ENCODE assay signal across 13 cellular contexts in the genomic region with DNA sequence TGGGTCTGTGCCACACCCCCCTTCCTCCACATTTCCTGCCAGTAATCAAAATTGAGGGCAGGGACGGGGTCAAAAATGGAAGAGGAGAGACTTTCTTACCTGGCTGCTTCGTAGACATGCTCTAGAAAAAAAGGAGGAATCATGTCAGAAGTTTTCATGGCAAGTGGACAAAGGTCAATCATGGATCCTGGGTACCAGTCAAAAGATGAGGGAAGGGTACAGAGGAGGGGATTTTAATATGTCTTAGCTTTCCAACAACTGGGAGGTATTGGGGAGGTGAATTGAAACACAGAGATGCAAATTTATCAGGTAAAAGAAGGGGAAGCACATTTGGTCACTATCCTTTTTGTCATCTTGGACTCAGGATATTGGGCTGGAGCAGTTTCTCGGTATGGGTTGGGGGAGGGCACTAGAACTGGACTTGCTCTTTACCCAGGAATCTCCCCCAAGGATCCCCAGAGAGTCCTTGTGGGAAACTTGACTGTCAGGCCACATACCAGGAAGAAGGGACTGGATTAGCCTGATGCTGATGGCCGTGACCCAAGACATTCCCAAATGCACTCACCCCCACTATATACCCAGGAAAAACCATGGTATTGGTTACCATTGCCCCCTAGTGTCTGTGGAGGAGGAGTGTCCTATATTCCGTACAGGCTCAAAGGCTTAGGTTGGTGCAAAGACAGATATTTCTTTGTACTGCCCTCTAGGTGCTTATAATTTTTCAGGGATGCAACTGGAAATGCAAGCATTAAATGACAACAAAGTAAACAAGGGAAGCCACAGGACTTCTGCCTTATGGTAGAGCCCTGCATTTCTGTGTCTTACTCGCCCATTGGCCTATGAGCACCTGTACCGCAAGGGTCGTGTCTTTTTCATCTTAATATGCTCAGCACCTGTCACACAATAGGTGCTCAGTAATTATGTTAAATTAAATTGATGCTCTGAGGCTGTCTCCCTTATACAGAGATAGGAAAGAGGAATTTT. TPM values are rescaled to one million over a fixed set of nuclear protein-coding genes. Genes with fewer than 3 reads are reported as not detected.
DNase-seq lines count a peak whose midpoint lies in the region; ATAC-seq, FAIRE-seq and TF ChIP-seq lines count a peak whose summit lies in the region.
"Had no signal": no experiment of that assay in that cellular context is flagged by ENCODE, and none has a peak within 500 bp of the region (broad histone marks: within the 10 kb centered on the region; RNA-seq: fewer than 3 reads in every experiment).

No MANE protein-coding gene starts in this region.

- no peak overlapping the region for H3K9ac ChIP-seq in BLaER1

- TF ChIP-seq POLR2A in GM12892 (IDR thresholded peaks at IDR 0.05; ENCODE audit: low read depth, low read length) (no peak), erythroblast (IDR thresholded peaks at IDR 0.05; ENCODE audit: low read length) (no peak), body of pancreas (IDR thresholded peaks at IDR 0.05) (no peak)

- no peaks in the 10 kb centered on the region for H3K9me3 ChIP-seq in BLaER1
- no peaks in the 10 kb centered on the region for H3K9me3 ChIP-seq in body of pancreas

- H3K27ac ChIP-seq in BLaER1: no peak overlapping the region
- no peak overlapping the region for H3K27ac ChIP-seq in body of pancreas

- H3K36me3 ChIP-seq in BLaER1: no peaks in the 10 kb centered on the region
- H3K36me3 ChIP-seq in body of pancreas (replicated peaks in 1 of 2; ENCODE audit: insufficient read depth in 1 of 2, low read depth in 2 of 2): no peaks in the 10 kb centered on the region

- no peaks in the 10 kb centered on the region for H4K20me1 ChIP-seq in BLaER1

- H3K4me3 ChIP-seq in BLaER1 (no peak overlapping the region), body of pancreas (no peak overlapping the region)

- TF ChIP-seq CTCF in body of pancreas (IDR thresholded peaks at IDR 0.05): no peak

- DNase-seq in GM12892 (ENCODE audit: insufficient read length): no peak
- DNase-seq in NOMO-1 treated with dmso at 0.1 percent for 144 hours (lab: John Stamatoyannopoulos, UW; ENCODE audit: unreplicated experiment): peak; percentile 58
- peak; percentile 9 to 31 for DNase-seq in erythroblast (lab: John Stamatoyannopoulos, UW)
- DNase-seq in body of pancreas: no peak
- DNase-seq in glomerular visceral epithelial cell (ENCODE audit: extremely low spot score): no peak
- DNase-seq: glutamatergic neuron, posterior cingulate gyrus, T-helper 17 cell had no signal

- ATAC-seq in GM19467 (IDR thresholded peaks at IDR 0.05; ENCODE audit: unreplicated experiment): no peak
- no peak for ATAC-seq in body of pancreas
- ATAC-seq in HG03095 (IDR thresholded peaks at IDR 0.05; ENCODE audit: unreplicated experiment): no peak
- ATAC-seq: T-helper 17 cell had no signal

- intact Hi-C loops in body of pancreas (cut with DNase I): no loop called here

- H3K4me1 ChIP-seq in BLaER1 (peaks cover 46% of the 10 kb centered on the region), body of pancreas (no peaks in the 10 kb centered on the region)

- H3K4me2 ChIP-seq in BLaER1: peak overlapping the region; percentile 50

- H3K27me3 ChIP-seq in BLaER1 (peaks cover 32% of the 10 kb centered on the region), body of pancreas (no peaks in the 10 kb centered on the region)

- 67 to 70% methylated on average over 7 to 8 of the region's 8 CpGs for WGBS in body of pancreas, 2 donors

- FAIRE-seq in GM12892 (lab: Jason Lieb, UNC): peak; percentile 92

RNA-seq across cellular contexts. Expression of a gene that starts 16.8 kb away (rescaled TPM):
- not detected for polyA plus RNA-seq in GM12892 (2012; ENCODE audit: missing spikeins)
- total RNA-seq in body of pancreas: 10 to 100 TPM; 14.8 to 38.9 TPM
- total RNA-seq: lung microvascular endothelial cell, NCI-H460 had no signal

Comparison
In these comparisons a context has a peak if more than half of its experiments do, and no peak if none do; other contexts are left out.
1. DNase-seq: peak in NOMO-1 treated with dmso at 0.1 percent for 144 hours (single experiment) and erythroblast (2 of 2); none in GM12892 (single experiment), body of pancreas (0 of 4) and glomerular visceral epithelial cell (single experiment).